In genomic region chr3:47010050-47010712, GRCh38 we compare ENCODE assay signal across 8 cellular contexts. TPM values are rescaled to one million over a fixed set of nuclear protein-coding genes. Genes with fewer than 3 reads are reported as not detected.
DNase-seq lines count a peak whose midpoint lies in the region; ATAC-seq, FAIRE-seq and TF ChIP-seq lines count a peak whose summit lies in the region.

No MANE protein-coding gene starts in this region.

- POLR2A ChIA-PET in activated CD4-positive, alpha-beta T cell treated with anti-CD3 and anti-CD28 coated beads for 36 hours (lab: Charles Lee) = interaction anchor here (0.8 kb wide), 1 partner anchor 9 kb away, joined by 3 read pairs; no protein-coding TSS in a partner anchor
- POLR2A ChIA-PET in HepG2 (lab: Yijun Ruan, JAX) = no interaction called here

- peaks cover 26% of the 10 kb centered on the region for H3K36me3 Mint-ChIP-seq in activated CD4-positive, alpha-beta T cell treated with anti-CD3 and anti-CD28 coated beads for 36 hours (ENCODE audit: low read depth)

- H3K9me3 ChIP-seq in HepG2 (ENCODE audit: low read length) = no peaks in the 10 kb centered on the region

- TF ChIP-seq CTCF in cardiac fibroblast (IDR thresholded peaks at IDR 0.05; ENCODE audit: low read depth, low read length) (no peak), HepG2 (CRISPR knock-in tag; IDR thresholded peaks at IDR 0.05) (no peak)

- H3K4me3 ChIP-seq in cardiac fibroblast (replicated peaks in 1 of 2; ENCODE audit: low read depth in 2 of 2, low read length in 2 of 2) (peak overlapping the region; percentile 50 to 56), HepG2 (replicated peaks in 1 of 3; ENCODE audit: insufficient read depth in 1 of 3, low read depth in 2 of 3, low read length in 3 of 3) (no peak overlapping the region)

- peak overlapping the region; percentile 79 for H3K27ac Mint-ChIP-seq in activated CD4-positive, alpha-beta T cell treated with anti-CD3 and anti-CD28 coated beads for 36 hours

- H3K36me3 ChIP-seq in HepG2 (replicated peaks in 1 of 2; ENCODE audit: control insufficient read depth in 1 of 2, insufficient read depth in 2 of 2, low read length in 2 of 2) = peaks cover 3 to 25% of the 10 kb centered on the region in 2 experiments; a peak in 4 of 5 replicates

- H3K27me3 ChIP-seq in HepG2 (ENCODE audit: control insufficient read depth in 1 of 2, insufficient read depth in 2 of 2, low read length in 2 of 2) = no peaks in the 10 kb centered on the region

- intact Hi-C loops in activated CD4-positive, alpha-beta T cell treated with anti-CD3 and anti-CD28 coated beads for 36 hours (cut with DNase I, micrococcal nuclease) = loop anchor here in 1 of 2 experiments (10.0 kb wide), 1 partner anchor 365 kb away; no protein-coding TSS in a partner anchor
- intact Hi-C loops in HepG2 (cut with micrococcal nuclease; ENCODE audit: unreplicated experiment) = loop anchor here (10.0 kb wide), 1 partner anchor 55 kb away; no protein-coding TSS in a partner anchor

- no peaks in the 10 kb centered on the region for H3K4me1 ChIP-seq in HepG2 (ENCODE audit: insufficient read depth, low read length)

- TF ChIP-seq RAD21 in HepG2 (CRISPR knock-in tag; IDR thresholded peaks at IDR 0.05) = no peak

- H3K4me1 Mint-ChIP-seq in activated CD4-positive, alpha-beta T cell treated with anti-CD3 and anti-CD28 coated beads for 36 hours = peaks cover 4% of the 10 kb centered on the region

- TF ChIP-seq POLR2A in HepG2 (IDR thresholded peaks at IDR 0.05; ENCODE audit: insufficient read depth in 1 of 2, low read depth in 2 of 2, low read length in 2 of 2) = no peak

- H3K27ac ChIP-seq in HepG2 (ENCODE audit: extremely low read length, insufficient read depth, low read length) (no peak overlapping the region), temporal lobe (ENCODE audit: low read depth, low read length) (peak overlapping the region; percentile 74)

- no peak overlapping the region for H3K9ac ChIP-seq in HepG2 (ENCODE audit: insufficient read depth, low read depth, low read length)

- H3K79me2 ChIP-seq in HepG2 (ENCODE audit: insufficient read depth, low read length) = no peaks in the 10 kb centered on the region

- TF ChIP-seq EP300 in HepG2 (IDR thresholded peaks at IDR 0.05; ENCODE audit: low read depth in 2 of 2, low read length in 2 of 2) = no peak
- TF ChIP-seq EP300 in HepG2 (CRISPR knock-in tag; IDR thresholded peaks at IDR 0.05; ENCODE audit: borderline replicate concordance) = no peak

- H3K27me3 Mint-ChIP-seq in activated CD4-positive, alpha-beta T cell treated with anti-CD3 and anti-CD28 coated beads for 36 hours = no peaks in the 10 kb centered on the region

- BruUV-seq in HepG2 (replicated peaks; lab: Mats Ljungman, UMichigan) = no TSS peak

- peak overlapping the region; percentile 57 for H3K4me3 Mint-ChIP-seq in activated CD4-positive, alpha-beta T cell treated with anti-CD3 and anti-CD28 coated beads for 36 hours

- ATAC-seq in activated CD4-positive, alpha-beta T cell treated with anti-CD3 and anti-CD28 coated beads for 36 hours = no peak
- ATAC-seq in HepG2 (peak; percentile 7; the same call in 2 of the 3 replicates), HG03469 (IDR thresholded peaks at IDR 0.05; ENCODE audit: unreplicated experiment) (no peak)

- CTCF ChIA-PET in activated CD4-positive, alpha-beta T cell treated with anti-CD3 and anti-CD28 coated beads for 36 hours (lab: Charles Lee) = interaction anchor here (0.6 to 1.3 kb wide), 3 partner anchors 18 to 257 kb away, joined by 3 to 4 read pairs (median 3); no protein-coding TSS in a partner anchor
- CTCF ChIA-PET in HepG2 (lab: Yijun Ruan, JAX; ENCODE audit: low intra/inter-chr PET ratio, low total read pairs) = no interaction called here

- in situ Hi-C loops in HepG2 (cut with HindIII; ENCODE audit: extremely low pct_ligation_motif_present, low pct_unique_long_range_greater_than_20kb) = no loop called here

- FAIRE-seq in HepG2 (lab: Jason Lieb, UNC) = no peak

- no peak overlapping the region for H3K4me2 ChIP-seq in HepG2 (ENCODE audit: low read depth, low read length)

- no peak overlapping the region for H2AFZ ChIP-seq in HepG2 (ENCODE audit: low read length)

- H3K9me3 Mint-ChIP-seq in activated CD4-positive, alpha-beta T cell treated with anti-CD3 and anti-CD28 coated beads for 36 hours (ENCODE audit: low read depth) = no peaks in the 10 kb centered on the region

- 95% methylated on average over 24 of the region's 27 CpGs for WGBS in HepG2 (ENCODE audit: low lambda C conversion rate)

- DNase-seq in activated CD4-positive, alpha-beta T cell treated with anti-CD3 and anti-CD28 coated beads for 36 hours = no peak
- no peak for DNase-seq in activated CD4-positive, alpha-beta T cell treated with anti-CD3 and anti-CD28 coated beads, Interleukin-2, amount 50 U/mL, for 48 hours
- no peak for DNase-seq in cardiac fibroblast (ENCODE audit: low read depth in 2 of 2)
- DNase-seq in HepG2 (ENCODE audit: low spot score) = no peak
- DNase-seq in mesenteric fat pad (ENCODE audit: low spot score) = no peak
- no peak for DNase-seq in NCI-H187 (lab: John Stamatoyannopoulos, UW)

- no peaks in the 10 kb centered on the region for H4K20me1 ChIP-seq in HepG2 (ENCODE audit: insufficient read depth, low read length)

TF ChIP-seq in HepG2, 621 proteins besides CTCF, POLR2A, EP300 and RAD21:
- peak; percentile 88 for TF ChIP-seq AGO2 (optimal IDR thresholded peaks at IDR 0.05; ENCODE audit: low read depth, low read length)
- no peak for TF ChIP-seq ZNF18 (CRISPR knock-in tag; IDR thresholded peaks at IDR 0.05; ENCODE audit: insufficient replicate concordance)

RNA-seq across cellular contexts. Expression of gene NBEAL2, which starts 30.7 kb away (rescaled TPM):
- 10 to 100 TPM; 83.4 to 84.9 TPM for total RNA-seq in activated CD4-positive, alpha-beta T cell treated with anti-CD3 and anti-CD28 coated beads for 36 hours
- 6.0 and 9.7 TPM in 2 replicates for total RNA-seq in HepG2 (2016; rRNA removed; fragmentation: Illumina TruSeq; extraction: Trizol)
- total RNA-seq in HepG2 (2016; cell fraction: cytosol; rRNA removed; fragmentation: Illumina TruSeq; extraction: Trizol; ENCODE audit: low read depth) = 1.8 and 2.7 TPM in 2 replicates
- 6.0 and 8.3 TPM in 2 replicates for total RNA-seq in HepG2 (2016; cell fraction: insoluble cytoplasmic fraction; rRNA removed; fragmentation: Illumina TruSeq; extraction: Trizol)
- 4.1 and 4.3 TPM in 2 replicates for total RNA-seq in HepG2 (2016; cell fraction: membrane; rRNA removed; fragmentation: Illumina TruSeq; extraction: Trizol)
- total RNA-seq in HepG2 (2016; cell fraction: nucleus; rRNA removed; fragmentation: Illumina TruSeq; extraction: Trizol) = 14.8 and 19.9 TPM in 2 replicates
- 12.4 and 15.8 TPM in 2 replicates for polyA plus RNA-seq in HepG2 (2011; rRNA removed)
- 3.6 and 4.9 TPM in 2 replicates for polyA plus RNA-seq in HepG2 (2011; cell fraction: cytosol; rRNA removed)
- polyA plus RNA-seq in HepG2 (2011; cell fraction: nucleus; rRNA removed) = 222 and 246 TPM in 2 replicates
- polyA plus RNA-seq in HepG2 (2012) = 7.9 and 16.7 TPM in 2 replicates
- 0.67 and 0.80 TPM in 2 replicates for polyA plus RNA-seq in HepG2 (2016; cell fraction: cytosol; fragmentation: Illumina TruSeq; extraction: Trizol; ENCODE audit: low read depth)
- 6.4 and 7.7 TPM in 2 replicates for polyA plus RNA-seq in HepG2 (2016; cell fraction: insoluble cytoplasmic fraction; fragmentation: Illumina TruSeq; extraction: Trizol; ENCODE audit: low read depth)
- polyA plus RNA-seq in HepG2 (2016; cell fraction: membrane; fragmentation: Illumina TruSeq; extraction: Trizol; ENCODE audit: low read depth) = 1.5 and 1.8 TPM in 2 replicates
- polyA plus RNA-seq in HepG2 (2016; cell fraction: nucleus; fragmentation: Illumina TruSeq; extraction: Trizol; ENCODE audit: insufficient read depth, low read depth) = 69.9 and 76.5 TPM in 2 replicates
- 8.9 and 19.6 TPM in 2 replicates for polyA minus RNA-seq in HepG2 (2011; rRNA and poly(A)+ RNA removed; ENCODE audit: low replicate concordance)
- 2.9 and 3.9 TPM in 2 replicates for polyA minus RNA-seq in HepG2 (2011; cell fraction: cytosol; rRNA and poly(A)+ RNA removed)
- polyA minus RNA-seq in HepG2 (2011; cell fraction: nucleus; rRNA and poly(A)+ RNA removed) = 18.7 and 21.3 TPM in 2 replicates
- 3.2 TPM for total RNA-seq in temporal lobe
- 42.9 TPM for total RNA-seq in mesenteric fat pad

RNA-seq across cellular contexts. Expression of gene CCDC12, which starts 33.6 kb away (rescaled TPM):
- 10 to 100 TPM; 45.4 to 47.8 TPM for total RNA-seq in activated CD4-positive, alpha-beta T cell treated with anti-CD3 and anti-CD28 coated beads for 36 hours
- total RNA-seq in HepG2 (2016; rRNA removed; fragmentation: Illumina TruSeq; extraction: Trizol) (49.5 and 55.2 TPM in 2 replicates), temporal lobe (14.3 TPM), mesenteric fat pad (33.1 TPM)
- 28.7 and 32.4 TPM in 2 replicates for total RNA-seq in HepG2 (2016; cell fraction: cytosol; rRNA removed; fragmentation: Illumina TruSeq; extraction: Trizol; ENCODE audit: low read depth)
- 52.2 and 56.9 TPM in 2 replicates for total RNA-seq in HepG2 (2016; cell fraction: insoluble cytoplasmic fraction; rRNA removed; fragmentation: Illumina TruSeq; extraction: Trizol)
- 27.1 and 29.7 TPM in 2 replicates for total RNA-seq in HepG2 (2016; cell fraction: membrane; rRNA removed; fragmentation: Illumina TruSeq; extraction: Trizol)
- 28.6 and 32.0 TPM in 2 replicates for total RNA-seq in HepG2 (2016; cell fraction: nucleus; rRNA removed; fragmentation: Illumina TruSeq; extraction: Trizol)
- 28.9 and 30.1 TPM in 2 replicates for polyA plus RNA-seq in HepG2 (2011; rRNA removed)
- 32.7 and 35.6 TPM in 2 replicates for polyA plus RNA-seq in HepG2 (2011; cell fraction: cytosol; rRNA removed)
- polyA plus RNA-seq in HepG2 (2011; cell fraction: nucleus; rRNA removed) = 40.0 and 40.6 TPM in 2 replicates
- 26.3 and 31.7 TPM in 2 replicates for polyA plus RNA-seq in HepG2 (2012)
- 14.7 and 15.4 TPM in 2 replicates for polyA plus RNA-seq in HepG2 (2016; cell fraction: cytosol; fragmentation: Illumina TruSeq; extraction: Trizol; ENCODE audit: low read depth)
- polyA plus RNA-seq in HepG2 (2016; cell fraction: insoluble cytoplasmic fraction; fragmentation: Illumina TruSeq; extraction: Trizol; ENCODE audit: low read depth) = 73.4 and 79.9 TPM in 2 replicates
- 18.7 and 18.8 TPM in 2 replicates for polyA plus RNA-seq in HepG2 (2016; cell fraction: membrane; fragmentation: Illumina TruSeq; extraction: Trizol; ENCODE audit: low read depth)
- 55.2 TPM in 2 replicates for polyA plus RNA-seq in HepG2 (2016; cell fraction: nucleus; fragmentation: Illumina TruSeq; extraction: Trizol; ENCODE audit: insufficient read depth, low read depth)
- polyA minus RNA-seq in HepG2 (2011; rRNA and poly(A)+ RNA removed; ENCODE audit: low replicate concordance) = 53.2 and 59.2 TPM in 2 replicates
- 9.3 and 12.2 TPM in 2 replicates for polyA minus RNA-seq in HepG2 (2011; cell fraction: cytosol; rRNA and poly(A)+ RNA removed)
- 41.3 and 55.9 TPM in 2 replicates for polyA minus RNA-seq in HepG2 (2011; cell fraction: nucleus; rRNA and poly(A)+ RNA removed)

Comparison
In these comparisons a context has a peak if more than half of its experiments do, and no peak if none do; other contexts are left out.
1. H3K4me3 ChIP-seq: peak in cardiac fibroblast (2 of 2); none in HepG2 (0 of 3).